In the genomic region with DNA sequence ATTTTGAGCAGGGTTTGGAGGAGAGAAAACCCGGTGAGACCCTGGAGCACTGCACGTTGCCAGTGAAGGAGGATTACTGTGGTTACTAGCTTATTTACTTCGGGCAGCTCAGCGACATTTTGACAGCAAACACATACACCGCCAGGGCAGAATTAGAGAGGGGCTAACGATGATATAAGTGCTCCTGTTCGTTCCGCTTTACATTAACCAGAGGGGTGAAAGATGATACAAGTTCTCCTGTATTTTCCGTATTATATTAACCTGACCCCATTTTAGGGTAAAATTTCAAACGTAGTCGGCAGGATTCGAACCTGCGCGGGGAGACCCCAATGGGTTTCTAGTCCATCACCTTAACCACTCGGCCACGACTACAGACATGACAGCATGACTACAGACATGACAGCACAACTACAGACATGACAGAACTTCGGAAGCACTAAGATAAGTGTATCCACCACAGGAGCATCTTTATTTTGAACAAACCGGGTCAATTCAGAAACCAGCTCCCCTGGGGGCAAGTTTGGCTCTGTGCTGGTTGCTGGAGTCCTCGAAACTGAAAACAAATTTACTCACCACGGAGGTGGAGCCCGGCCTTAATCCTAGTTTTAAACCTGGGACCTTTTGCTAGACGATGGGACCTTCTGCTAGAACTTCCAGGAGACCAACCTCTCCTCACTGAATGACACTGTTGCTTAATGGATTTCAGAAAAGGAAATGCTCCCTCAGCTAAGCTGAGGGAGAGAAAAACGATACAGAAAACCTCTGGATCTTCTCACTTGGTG, we compare ENCODE assay signal across 1 cellular context.
TF ChIP-seq lines count a peak whose summit lies in the region.

No MANE protein-coding gene starts in this region.

TF ChIP-seq in HepG2, 621 proteins besides CTCF, POLR2A, EP300 and RAD21 (continued from another document and continues in another):
- TF ChIP-seq, protein P1, sequence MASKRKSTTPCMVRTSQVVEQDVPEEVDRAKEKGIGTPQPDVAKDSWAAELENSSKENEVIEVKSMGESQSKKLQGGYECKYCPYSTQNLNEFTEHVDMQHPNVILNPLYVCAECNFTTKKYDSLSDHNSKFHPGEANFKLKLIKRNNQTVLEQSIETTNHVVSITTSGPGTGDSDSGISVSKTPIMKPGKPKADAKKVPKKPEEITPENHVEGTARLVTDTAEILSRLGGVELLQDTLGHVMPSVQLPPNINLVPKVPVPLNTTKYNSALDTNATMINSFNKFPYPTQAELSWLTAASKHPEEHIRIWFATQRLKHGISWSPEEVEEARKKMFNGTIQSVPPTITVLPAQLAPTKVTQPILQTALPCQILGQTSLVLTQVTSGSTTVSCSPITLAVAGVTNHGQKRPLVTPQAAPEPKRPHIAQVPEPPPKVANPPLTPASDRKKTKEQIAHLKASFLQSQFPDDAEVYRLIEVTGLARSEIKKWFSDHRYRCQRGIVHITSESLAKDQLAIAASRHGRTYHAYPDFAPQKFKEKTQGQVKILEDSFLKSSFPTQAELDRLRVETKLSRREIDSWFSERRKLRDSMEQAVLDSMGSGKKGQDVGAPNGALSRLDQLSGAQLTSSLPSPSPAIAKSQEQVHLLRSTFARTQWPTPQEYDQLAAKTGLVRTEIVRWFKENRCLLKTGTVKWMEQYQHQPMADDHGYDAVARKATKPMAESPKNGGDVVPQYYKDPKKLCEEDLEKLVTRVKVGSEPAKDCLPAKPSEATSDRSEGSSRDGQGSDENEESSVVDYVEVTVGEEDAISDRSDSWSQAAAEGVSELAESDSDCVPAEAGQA (IDR thresholded peaks at IDR 0.05; ENCODE audit: low read depth) = 0 out of 2 replicates have a peak, but pooled peaks have one; percentile 55
- TF ChIP-seq, protein P1 (CRISPR knock-in tag; IDR thresholded peaks at IDR 0.05; ENCODE audit: borderline replicate concordance) = no peak
- TF ChIP-seq, protein P2, sequence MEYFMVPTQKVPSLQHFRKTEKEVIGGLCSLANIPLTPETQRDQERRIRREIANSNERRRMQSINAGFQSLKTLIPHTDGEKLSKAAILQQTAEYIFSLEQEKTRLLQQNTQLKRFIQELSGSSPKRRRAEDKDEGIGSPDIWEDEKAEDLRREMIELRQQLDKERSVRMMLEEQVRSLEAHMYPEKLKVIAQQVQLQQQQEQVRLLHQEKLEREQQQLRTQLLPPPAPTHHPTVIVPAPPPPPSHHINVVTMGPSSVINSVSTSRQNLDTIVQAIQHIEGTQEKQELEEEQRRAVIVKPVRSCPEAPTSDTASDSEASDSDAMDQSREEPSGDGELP (IDR thresholded peaks at IDR 0.05; ENCODE audit: borderline replicate concordance, low read depth) = peak; percentile 31; the same call in 1 of the 2 replicates
- TF ChIP-seq, protein P3, sequence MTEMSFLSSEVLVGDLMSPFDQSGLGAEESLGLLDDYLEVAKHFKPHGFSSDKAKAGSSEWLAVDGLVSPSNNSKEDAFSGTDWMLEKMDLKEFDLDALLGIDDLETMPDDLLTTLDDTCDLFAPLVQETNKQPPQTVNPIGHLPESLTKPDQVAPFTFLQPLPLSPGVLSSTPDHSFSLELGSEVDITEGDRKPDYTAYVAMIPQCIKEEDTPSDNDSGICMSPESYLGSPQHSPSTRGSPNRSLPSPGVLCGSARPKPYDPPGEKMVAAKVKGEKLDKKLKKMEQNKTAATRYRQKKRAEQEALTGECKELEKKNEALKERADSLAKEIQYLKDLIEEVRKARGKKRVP (CRISPR knock-in tag; IDR thresholded peaks at IDR 0.05) = peak in 1 of 2 experiments; percentile 36; a peak in 1 of 4 replicates
- TF ChIP-seq, protein P4, sequence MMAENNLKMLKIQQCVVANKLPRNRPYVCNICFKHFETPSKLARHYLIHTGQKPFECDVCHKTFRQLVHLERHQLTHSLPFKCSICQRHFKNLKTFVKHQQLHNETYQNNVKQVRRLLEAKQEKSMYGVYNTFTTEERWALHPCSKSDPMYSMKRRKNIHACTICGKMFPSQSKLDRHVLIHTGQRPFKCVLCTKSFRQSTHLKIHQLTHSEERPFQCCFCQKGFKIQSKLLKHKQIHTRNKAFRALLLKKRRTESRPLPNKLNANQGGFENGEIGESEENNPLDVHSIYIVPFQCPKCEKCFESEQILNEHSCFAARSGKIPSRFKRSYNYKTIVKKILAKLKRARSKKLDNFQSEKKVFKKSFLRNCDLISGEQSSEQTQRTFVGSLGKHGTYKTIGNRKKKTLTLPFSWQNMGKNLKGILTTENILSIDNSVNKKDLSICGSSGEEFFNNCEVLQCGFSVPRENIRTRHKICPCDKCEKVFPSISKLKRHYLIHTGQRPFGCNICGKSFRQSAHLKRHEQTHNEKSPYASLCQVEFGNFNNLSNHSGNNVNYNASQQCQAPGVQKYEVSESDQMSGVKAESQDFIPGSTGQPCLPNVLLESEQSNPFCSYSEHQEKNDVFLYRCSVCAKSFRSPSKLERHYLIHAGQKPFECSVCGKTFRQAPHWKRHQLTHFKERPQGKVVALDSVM (CRISPR knock-in tag; IDR thresholded peaks at IDR 0.05) = no peak
- TF ChIP-seq SMAD1 (CRISPR knock-in tag; IDR thresholded peaks at IDR 0.05; ENCODE audit: borderline replicate concordance, low read depth) (no peak), ZFP62 (CRISPR knock-in tag; IDR thresholded peaks at IDR 0.05) (no peak), AHR (CRISPR knock-in tag; IDR thresholded peaks at IDR 0.05) (no peak), ARHGAP35 (CRISPR knock-in tag; IDR thresholded peaks at IDR 0.05; ENCODE audit: borderline replicate concordance) (no peak), ZNF274 (CRISPR knock-in tag; IDR thresholded peaks at IDR 0.05) (no peak), KDM5B (CRISPR knock-in tag; IDR thresholded peaks at IDR 0.05; ENCODE audit: borderline replicate concordance) (no peak), RFXAP (CRISPR knock-in tag; IDR thresholded peaks at IDR 0.05; ENCODE audit: borderline replicate concordance) (peak; percentile 79; the same call in 1 of the 2 replicates), MIER3 (CRISPR knock-in tag; IDR thresholded peaks at IDR 0.05; ENCODE audit: borderline replicate concordance) (peak; percentile 32; the same call in 1 of the 2 replicates), MEIS1 (CRISPR knock-in tag; IDR thresholded peaks at IDR 0.05; ENCODE audit: borderline replicate concordance) (peak; percentile 74; the same call in 1 of the 2 replicates), RBM22 (optimal IDR thresholded peaks at IDR 0.05; ENCODE audit: low read length) (no peak), RFX1 (IDR thresholded peaks at IDR 0.05) (no peak), ZNF709 (CRISPR knock-in tag; IDR thresholded peaks at IDR 0.05) (0 out of 2 replicates have a peak, but pooled peaks have one; percentile 32), ZNF747 (CRISPR knock-in tag; IDR thresholded peaks at IDR 0.05; ENCODE audit: borderline replicate concordance) (peak; percentile 31; the same call in 1 of the 2 replicates), ZNF878 (CRISPR knock-in tag; IDR thresholded peaks at IDR 0.05) (peak; percentile 20; the same call in 1 of the 2 replicates), ZSCAN31 (CRISPR knock-in tag; IDR thresholded peaks at IDR 0.05; ENCODE audit: low read depth) (peak; percentile 26; the same call in 1 of the 2 replicates), SRSF4 (IDR thresholded peaks at IDR 0.05; ENCODE audit: low read depth, low read length, poor library complexity, severe bottlenecking) (no peak), RFXANK (CRISPR knock-in tag; IDR thresholded peaks at IDR 0.05) (no peak), ZNF720 (CRISPR knock-in tag; IDR thresholded peaks at IDR 0.05) (no peak)
- TF ChIP-seq, protein P5, sequence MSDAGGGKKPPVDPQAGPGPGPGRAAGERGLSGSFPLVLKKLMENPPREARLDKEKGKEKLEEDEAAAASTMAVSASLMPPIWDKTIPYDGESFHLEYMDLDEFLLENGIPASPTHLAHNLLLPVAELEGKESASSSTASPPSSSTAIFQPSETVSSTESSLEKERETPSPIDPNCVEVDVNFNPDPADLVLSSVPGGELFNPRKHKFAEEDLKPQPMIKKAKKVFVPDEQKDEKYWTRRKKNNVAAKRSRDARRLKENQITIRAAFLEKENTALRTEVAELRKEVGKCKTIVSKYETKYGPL (CRISPR knock-in tag; IDR thresholded peaks at IDR 0.05) = 0 out of 2 replicates have a peak, but pooled peaks have one; percentile 33
- TF ChIP-seq, protein P6, sequence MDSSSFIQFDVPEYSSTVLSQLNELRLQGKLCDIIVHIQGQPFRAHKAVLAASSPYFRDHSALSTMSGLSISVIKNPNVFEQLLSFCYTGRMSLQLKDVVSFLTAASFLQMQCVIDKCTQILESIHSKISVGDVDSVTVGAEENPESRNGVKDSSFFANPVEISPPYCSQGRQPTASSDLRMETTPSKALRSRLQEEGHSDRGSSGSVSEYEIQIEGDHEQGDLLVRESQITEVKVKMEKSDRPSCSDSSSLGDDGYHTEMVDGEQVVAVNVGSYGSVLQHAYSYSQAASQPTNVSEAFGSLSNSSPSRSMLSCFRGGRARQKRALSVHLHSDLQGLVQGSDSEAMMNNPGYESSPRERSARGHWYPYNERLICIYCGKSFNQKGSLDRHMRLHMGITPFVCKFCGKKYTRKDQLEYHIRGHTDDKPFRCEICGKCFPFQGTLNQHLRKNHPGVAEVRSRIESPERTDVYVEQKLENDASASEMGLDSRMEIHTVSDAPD (CRISPR knock-in tag; IDR thresholded peaks at IDR 0.05) = peak; percentile 13; the same call in 1 of the 2 replicates
- TF ChIP-seq, protein P7, sequence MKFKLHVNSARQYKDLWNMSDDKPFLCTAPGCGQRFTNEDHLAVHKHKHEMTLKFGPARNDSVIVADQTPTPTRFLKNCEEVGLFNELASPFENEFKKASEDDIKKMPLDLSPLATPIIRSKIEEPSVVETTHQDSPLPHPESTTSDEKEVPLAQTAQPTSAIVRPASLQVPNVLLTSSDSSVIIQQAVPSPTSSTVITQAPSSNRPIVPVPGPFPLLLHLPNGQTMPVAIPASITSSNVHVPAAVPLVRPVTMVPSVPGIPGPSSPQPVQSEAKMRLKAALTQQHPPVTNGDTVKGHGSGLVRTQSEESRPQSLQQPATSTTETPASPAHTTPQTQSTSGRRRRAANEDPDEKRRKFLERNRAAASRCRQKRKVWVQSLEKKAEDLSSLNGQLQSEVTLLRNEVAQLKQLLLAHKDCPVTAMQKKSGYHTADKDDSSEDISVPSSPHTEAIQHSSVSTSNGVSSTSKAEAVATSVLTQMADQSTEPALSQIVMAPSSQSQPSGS (CRISPR knock-in tag; IDR thresholded peaks at IDR 0.05) = peak; percentile 76
- TF ChIP-seq, protein P8, sequence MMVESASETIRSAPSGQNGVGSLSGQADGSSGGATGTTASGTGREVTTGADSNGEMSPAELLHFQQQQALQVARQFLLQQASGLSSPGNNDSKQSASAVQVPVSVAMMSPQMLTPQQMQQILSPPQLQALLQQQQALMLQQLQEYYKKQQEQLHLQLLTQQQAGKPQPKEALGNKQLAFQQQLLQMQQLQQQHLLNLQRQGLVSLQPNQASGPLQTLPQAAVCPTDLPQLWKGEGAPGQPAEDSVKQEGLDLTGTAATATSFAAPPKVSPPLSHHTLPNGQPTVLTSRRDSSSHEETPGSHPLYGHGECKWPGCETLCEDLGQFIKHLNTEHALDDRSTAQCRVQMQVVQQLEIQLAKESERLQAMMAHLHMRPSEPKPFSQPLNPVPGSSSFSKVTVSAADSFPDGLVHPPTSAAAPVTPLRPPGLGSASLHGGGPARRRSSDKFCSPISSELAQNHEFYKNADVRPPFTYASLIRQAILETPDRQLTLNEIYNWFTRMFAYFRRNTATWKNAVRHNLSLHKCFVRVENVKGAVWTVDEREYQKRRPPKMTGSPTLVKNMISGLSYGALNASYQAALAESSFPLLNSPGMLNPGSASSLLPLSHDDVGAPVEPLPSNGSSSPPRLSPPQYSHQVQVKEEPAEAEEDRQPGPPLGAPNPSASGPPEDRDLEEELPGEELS (CRISPR knock-in tag; IDR thresholded peaks at IDR 0.05) = peak; percentile 56; the same call in 1 of the 2 replicates
- TF ChIP-seq, protein P9, sequence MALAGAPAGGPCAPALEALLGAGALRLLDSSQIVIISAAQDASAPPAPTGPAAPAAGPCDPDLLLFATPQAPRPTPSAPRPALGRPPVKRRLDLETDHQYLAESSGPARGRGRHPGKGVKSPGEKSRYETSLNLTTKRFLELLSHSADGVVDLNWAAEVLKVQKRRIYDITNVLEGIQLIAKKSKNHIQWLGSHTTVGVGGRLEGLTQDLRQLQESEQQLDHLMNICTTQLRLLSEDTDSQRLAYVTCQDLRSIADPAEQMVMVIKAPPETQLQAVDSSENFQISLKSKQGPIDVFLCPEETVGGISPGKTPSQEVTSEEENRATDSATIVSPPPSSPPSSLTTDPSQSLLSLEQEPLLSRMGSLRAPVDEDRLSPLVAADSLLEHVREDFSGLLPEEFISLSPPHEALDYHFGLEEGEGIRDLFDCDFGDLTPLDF (CRISPR knock-in tag; IDR thresholded peaks at IDR 0.05) = 0 out of 2 replicates have a peak, but pooled peaks have one; percentile 46
- TF ChIP-seq, protein P10, sequence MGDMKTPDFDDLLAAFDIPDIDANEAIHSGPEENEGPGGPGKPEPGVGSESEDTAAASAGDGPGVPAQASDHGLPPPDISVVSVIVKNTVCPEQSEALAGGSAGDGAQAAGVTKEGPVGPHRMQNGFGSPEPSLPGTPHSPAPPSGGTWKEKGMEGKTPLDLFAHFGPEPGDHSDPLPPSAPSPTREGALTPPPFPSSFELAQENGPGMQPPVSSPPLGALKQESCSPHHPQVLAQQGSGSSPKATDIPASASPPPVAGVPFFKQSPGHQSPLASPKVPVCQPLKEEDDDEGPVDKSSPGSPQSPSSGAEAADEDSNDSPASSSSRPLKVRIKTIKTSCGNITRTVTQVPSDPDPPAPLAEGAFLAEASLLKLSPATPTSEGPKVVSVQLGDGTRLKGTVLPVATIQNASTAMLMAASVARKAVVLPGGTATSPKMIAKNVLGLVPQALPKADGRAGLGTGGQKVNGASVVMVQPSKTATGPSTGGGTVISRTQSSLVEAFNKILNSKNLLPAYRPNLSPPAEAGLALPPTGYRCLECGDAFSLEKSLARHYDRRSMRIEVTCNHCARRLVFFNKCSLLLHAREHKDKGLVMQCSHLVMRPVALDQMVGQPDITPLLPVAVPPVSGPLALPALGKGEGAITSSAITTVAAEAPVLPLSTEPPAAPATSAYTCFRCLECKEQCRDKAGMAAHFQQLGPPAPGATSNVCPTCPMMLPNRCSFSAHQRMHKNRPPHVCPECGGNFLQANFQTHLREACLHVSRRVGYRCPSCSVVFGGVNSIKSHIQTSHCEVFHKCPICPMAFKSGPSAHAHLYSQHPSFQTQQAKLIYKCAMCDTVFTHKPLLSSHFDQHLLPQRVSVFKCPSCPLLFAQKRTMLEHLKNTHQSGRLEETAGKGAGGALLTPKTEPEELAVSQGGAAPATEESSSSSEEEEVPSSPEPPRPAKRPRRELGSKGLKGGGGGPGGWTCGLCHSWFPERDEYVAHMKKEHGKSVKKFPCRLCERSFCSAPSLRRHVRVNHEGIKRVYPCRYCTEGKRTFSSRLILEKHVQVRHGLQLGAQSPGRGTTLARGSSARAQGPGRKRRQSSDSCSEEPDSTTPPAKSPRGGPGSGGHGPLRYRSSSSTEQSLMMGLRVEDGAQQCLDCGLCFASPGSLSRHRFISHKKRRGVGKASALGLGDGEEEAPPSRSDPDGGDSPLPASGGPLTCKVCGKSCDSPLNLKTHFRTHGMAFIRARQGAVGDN (CRISPR knock-in tag; IDR thresholded peaks at IDR 0.05) = no peak
